In genomic region chrX:120562569-120562926, GRCh38 we compare ENCODE assay signal across 10 cellular contexts. TPM values are rescaled to one million over a fixed set of nuclear protein-coding genes. Genes with fewer than 3 reads are reported as not detected.
DNase-seq lines count a peak whose midpoint lies in the region; ATAC-seq, FAIRE-seq and TF ChIP-seq lines count a peak whose summit lies in the region.
"Had no signal": no experiment of that assay in that cellular context is flagged by ENCODE, and none has a peak within 500 bp of the region (broad histone marks: within the 10 kb centered on the region; RNA-seq: fewer than 3 reads in every experiment).

No MANE protein-coding gene starts in this region.

- no peak for FAIRE-seq in keratinocyte (lab: Jason Lieb, UNC)
- FAIRE-seq in GM12892 (lab: Jason Lieb, UNC), result no peak

- peak overlapping the region; percentile 18 for H3K27ac Mint-ChIP-seq in activated CD4-positive, alpha-beta T cell treated with anti-CD3 and anti-CD28 coated beads, Interleukin-2, amount 10 ng/mL, durations not matched to agents 24 days and 14 days
- H3K27ac Mint-ChIP-seq in T-helper 17 cell, result peak overlapping the region; percentile 96

- WGBS in stomach, 5 donors, result 30 to 62% (median 50%) methylated on average over 2 of the region's 2 CpGs
- WGBS in prostate gland, result 72% methylated on average over 2 of the region's 2 CpGs

- no peaks in the 10 kb centered on the region for H3K9me3 ChIP-seq in T-helper 17 cell (ENCODE audit: control insufficient read depth, low read length, poor library complexity, severe bottlenecking)
- H3K9me3 ChIP-seq in keratinocyte (ENCODE audit: control insufficient read depth, low read depth, low read length), result no peaks in the 10 kb centered on the region
- no peaks in the 10 kb centered on the region for H3K9me3 ChIP-seq in stomach
- H3K9me3 ChIP-seq in prostate gland, result no peaks in the 10 kb centered on the region

- no peaks in the 10 kb centered on the region for H3K27me3 Mint-ChIP-seq in activated CD4-positive, alpha-beta T cell treated with anti-CD3 and anti-CD28 coated beads, Interleukin-2, amount 10 ng/mL, durations not matched to agents 24 days and 14 days
- H3K27me3 Mint-ChIP-seq in T-helper 17 cell, result no peaks in the 10 kb centered on the region

- H3K4me3 Mint-ChIP-seq in activated CD4-positive, alpha-beta T cell treated with anti-CD3 and anti-CD28 coated beads, Interleukin-2, amount 10 ng/mL, durations not matched to agents 24 days and 14 days, result no peak overlapping the region
- no peak overlapping the region for H3K4me3 Mint-ChIP-seq in T-helper 17 cell

- no peaks in the 10 kb centered on the region for H3K9me1 ChIP-seq in keratinocyte (ENCODE audit: control insufficient read depth, extremely low read depth, insufficient read depth, low read length)

- ATAC-seq in T-helper 17 cell, result no peak

- H3K36me3 Mint-ChIP-seq in activated CD4-positive, alpha-beta T cell treated with anti-CD3 and anti-CD28 coated beads, Interleukin-2, amount 10 ng/mL, durations not matched to agents 24 days and 14 days (ENCODE audit: low read depth), result peaks cover under 1% of the 10 kb centered on the region
- H3K36me3 Mint-ChIP-seq in T-helper 17 cell (ENCODE audit: low read depth), result peaks cover 2% of the 10 kb centered on the region

- peak overlapping the region; percentile 80 for H3K4me2 ChIP-seq in keratinocyte (ENCODE audit: control insufficient read depth, extremely low read depth, insufficient read depth, low read depth, low read length)

- TF ChIP-seq EP300 in stomach (IDR thresholded peaks at IDR 0.05), result no peak

- H3K36me3 ChIP-seq in keratinocyte (ENCODE audit: control insufficient read depth in 2 of 2, extremely low read depth in 1 of 2, insufficient read depth in 2 of 2, low read length in 2 of 2), result no peaks in the 10 kb centered on the region
- H3K36me3 ChIP-seq in stomach, result no peaks in the 10 kb centered on the region
- no peaks in the 10 kb centered on the region for H3K36me3 ChIP-seq in prostate gland

- dilution Hi-C loops in keratinocyte (cut with MboI; ENCODE audit: extremely low pct_ligation_motif_present, low sequenced_read_pairs), result no loop called here

- H3K4me1 ChIP-seq in keratinocyte (ENCODE audit: control insufficient read depth, extremely low read depth, insufficient read depth, low read length) (peaks cover 5% of the 10 kb centered on the region), stomach (peaks cover 0 to 37% (median 9%) of the 10 kb centered on the region in 4 donors), prostate gland (replicated peaks) (no peaks in the 10 kb centered on the region)

- TF ChIP-seq POLR2A in stomach (IDR thresholded peaks at IDR 0.05), result no peak
- no peak for TF ChIP-seq POLR2A in prostate gland (IDR thresholded peaks at IDR 0.05)
- TF ChIP-seq POLR2A in GM12892 (IDR thresholded peaks at IDR 0.05; ENCODE audit: low read depth, low read length), result no peak

- no peaks in the 10 kb centered on the region for H3K9me3 Mint-ChIP-seq in activated CD4-positive, alpha-beta T cell treated with anti-CD3 and anti-CD28 coated beads, Interleukin-2, amount 10 ng/mL, durations not matched to agents 24 days and 14 days

- H3K4me3 ChIP-seq in keratinocyte (ENCODE audit: control insufficient read depth in 2 of 3, extremely low read depth in 1 of 3, insufficient read depth in 2 of 3, low read depth in 1 of 3, low read length in 3 of 3) (no peak overlapping the region), stomach (peak overlapping the region in 1 of 4 donors; percentile 58), prostate gland (no peak overlapping the region), dorsolateral prefrontal cortex (peak overlapping the region in 7 of 59 donors; percentile 59 to 78 (median 71))

- H2AFZ ChIP-seq in keratinocyte (ENCODE audit: control insufficient read depth, low read length), result no peak overlapping the region

- peaks cover 17% of the 10 kb centered on the region for H3K79me2 ChIP-seq in keratinocyte (ENCODE audit: control insufficient read depth, insufficient read depth, low read length)

- peaks cover 15% of the 10 kb centered on the region for H3K4me1 Mint-ChIP-seq in activated CD4-positive, alpha-beta T cell treated with anti-CD3 and anti-CD28 coated beads, Interleukin-2, amount 10 ng/mL, durations not matched to agents 24 days and 14 days
- peaks cover 7% of the 10 kb centered on the region for H3K4me1 Mint-ChIP-seq in T-helper 17 cell

- H3K9ac ChIP-seq in keratinocyte (ENCODE audit: control insufficient read depth, extremely low read depth, insufficient read depth, low read length), result no peak overlapping the region

- no peak for DNase-seq in activated CD4-positive, alpha-beta T cell treated with anti-CD3 and anti-CD28 coated beads, Interleukin-2, amount 10 ng/mL, durations not matched to agents 24 days and 14 days
- no peak for DNase-seq in activated CD4-positive, alpha-beta T cell treated with anti-CD3 and anti-CD28 coated beads for 1 hour
- DNase-seq in T-helper 17 cell, result no peak
- DNase-seq in keratinocyte (ENCODE audit: low read depth, low spot score), result no peak
- no peak for DNase-seq in stomach
- no peak for DNase-seq in prostate gland (ENCODE audit: low spot score)
- DNase-seq in dorsolateral prefrontal cortex, result no peak
- DNase-seq in GM12892 (ENCODE audit: insufficient read length), result no peak
- DNase-seq: NCI-H748 treated with DMSO at 0.1 percent for 48 hours; stimulated activated naive CD4-positive, alpha-beta T cell treated with Interleukin-2 at 50 U/mL for 16 hours had no signal

- intact Hi-C loops in activated CD4-positive, alpha-beta T cell treated with anti-CD3 and anti-CD28 coated beads, Interleukin-2, amount 10 ng/mL, durations not matched to agents 24 days and 14 days (cut with micrococcal nuclease), result no loop called here
- intact Hi-C loops in stomach (cut with DNase I; ENCODE audit: low total_unique reads), result no loop called here
- intact Hi-C loops in prostate gland (cut with DNase I), result no loop called here
- intact Hi-C loops in dorsolateral prefrontal cortex (cut with DNase I), result loop anchor here in 1 of 2 donors (5.0 kb wide), 1 partner anchor 75 kb away; no protein-coding TSS in a partner anchor

- TF ChIP-seq CTCF in keratinocyte (optimal IDR thresholded peaks at IDR 0.05 in 1 of 3, IDR thresholded peaks at IDR 0.05 in 1 of 3, conservative IDR thresholded peaks at IDR 0.05 in 1 of 3; ENCODE audit: extremely low read depth in 1 of 3, insufficient read depth in 2 of 3, low read length in 3 of 3), result no peak
- no peak for TF ChIP-seq CTCF in stomach (IDR thresholded peaks at IDR 0.05)
- TF ChIP-seq CTCF in prostate gland (IDR thresholded peaks at IDR 0.05), result no peak
- TF ChIP-seq CTCF in dorsolateral prefrontal cortex (IDR thresholded peaks at IDR 0.05 in 54 of 56, conservative IDR thresholded peaks at IDR 0.05 in 2 of 56; ENCODE audit: low read depth in 1 of 56, partially characterized antibody in 56 of 56), result no peak

- H3K27me3 ChIP-seq in keratinocyte (ENCODE audit: control insufficient read depth, extremely low read depth, insufficient read depth, low read length) (no peaks in the 10 kb centered on the region), stomach (peaks cover 0 to 3% (median 0%) of the 10 kb centered on the region in 3 donors), prostate gland (replicated peaks; ENCODE audit: insufficient read depth) (no peaks in the 10 kb centered on the region), dorsolateral prefrontal cortex (peaks cover 0 to 29% (median 0%) of the 10 kb centered on the region in 45 donors)

- H3K27ac ChIP-seq in keratinocyte (ENCODE audit: control insufficient read depth, insufficient read depth, low read length), result peak overlapping the region; percentile 81
- H3K27ac ChIP-seq in stomach, result peak overlapping the region; percentile 70 to 98 (median 96)
- no peak overlapping the region for H3K27ac ChIP-seq in prostate gland
- H3K27ac ChIP-seq in dorsolateral prefrontal cortex, result peak overlapping the region in 25 of 59 donors; percentile 74 to 99 (median 97)

- H4K20me1 ChIP-seq in keratinocyte (ENCODE audit: control insufficient read depth, extremely low read depth, insufficient read depth, low read length), result no peaks in the 10 kb centered on the region

RNA-seq across cellular contexts. Expression of gene CUL4B, which starts 1.8 kb away (rescaled TPM):
- 30.4 and 30.5 TPM in 2 replicates for total RNA-seq in activated CD4-positive, alpha-beta T cell treated with anti-CD3 and anti-CD28 coated beads, Interleukin-2, amount 10 ng/mL, durations not matched to agents 24 days and 14 days
- total RNA-seq in T-helper 17 cell (10 to 100 TPM; 32.4 to 33.9 TPM), stomach (10 to 100 TPM in 4 of 5 donors, 1 to 10 TPM in 1; 6.7 to 54.0 (median 29.7) TPM), prostate gland (10 to 100 TPM; 30.5 to 92.3 TPM), dorsolateral prefrontal cortex (10 to 100 TPM; 35.2 to 60.7 (median 45.2) TPM)
- polyA plus RNA-seq in keratinocyte (16.7 to 23.3 TPM (median 18.0 TPM) in 3 replicates), stomach (10 to 100 TPM; 14.4 to 18.5 (median 15.2) TPM)
- 25.1 TPM for polyA plus RNA-seq in keratinocyte (2011; ENCODE audit: low read depth)
- 10.5 and 19.1 TPM in 2 replicates for polyA plus RNA-seq in keratinocyte (2011; cell fraction: cytosol; rRNA removed)
- 16.8 and 18.1 TPM in 2 replicates for polyA plus RNA-seq in keratinocyte (2011; cell fraction: nucleus; rRNA removed)
- polyA plus RNA-seq in keratinocyte (2012; ENCODE audit: low replicate concordance), result 11.0 and 16.8 TPM in 2 replicates
- polyA minus RNA-seq in keratinocyte, result 29.6 to 64.6 TPM (median 47.0 TPM) in 3 replicates
- polyA minus RNA-seq in keratinocyte (2011; cell fraction: cytosol; rRNA and poly(A)+ RNA removed), result 17.3 TPM
- 9.1 and 16.5 TPM in 2 replicates for polyA minus RNA-seq in keratinocyte (2011; cell fraction: nucleus; rRNA and poly(A)+ RNA removed)
- polyA plus RNA-seq in GM12892 (2012; ENCODE audit: missing spikeins), result 24.6 TPM

RNA-seq across cellular contexts. Expression of gene MCTS1, which starts 41.4 kb away (rescaled TPM):
- 78.5 and 79.0 TPM in 2 replicates for total RNA-seq in activated CD4-positive, alpha-beta T cell treated with anti-CD3 and anti-CD28 coated beads, Interleukin-2, amount 10 ng/mL, durations not matched to agents 24 days and 14 days
- total RNA-seq in T-helper 17 cell, result 10 to 100 TPM; 16.2 to 19.6 TPM
- polyA plus RNA-seq in keratinocyte, result 54.0 to 97.7 TPM (median 58.7 TPM) in 3 replicates
- polyA plus RNA-seq in keratinocyte (2011; ENCODE audit: low read depth), result 40.8 TPM
- polyA plus RNA-seq in keratinocyte (2011; cell fraction: cytosol; rRNA removed), result 47.7 and 103 TPM in 2 replicates
- 33.3 and 42.0 TPM in 2 replicates for polyA plus RNA-seq in keratinocyte (2011; cell fraction: nucleus; rRNA removed)
- 49.3 and 74.8 TPM in 2 replicates for polyA plus RNA-seq in keratinocyte (2012; ENCODE audit: low replicate concordance)
- 3.2 to 15.6 TPM (median 9.3 TPM) in 3 replicates for polyA minus RNA-seq in keratinocyte
- polyA minus RNA-seq in keratinocyte (2011; cell fraction: cytosol; rRNA and poly(A)+ RNA removed), result 19.8 TPM
- 6.3 and 7.9 TPM in 2 replicates for polyA minus RNA-seq in keratinocyte (2011; cell fraction: nucleus; rRNA and poly(A)+ RNA removed)
- total RNA-seq in stomach, result 10 to 100 TPM in 3 of 5 donors, 1 to 10 TPM in 1, not detected in 1; 3.2 to 38.4 (median 26.9) TPM
- polyA plus RNA-seq in stomach, result 10 to 100 TPM; 55.3 to 82.8 (median 64.4) TPM
- 10 to 100 TPM; 17.5 to 23.6 TPM for total RNA-seq in prostate gland
- 10 to 100 TPM; 19.7 to 60.8 (median 38.3) TPM for total RNA-seq in dorsolateral prefrontal cortex
- polyA plus RNA-seq in GM12892 (2012; ENCODE audit: missing spikeins), result 79.3 TPM

Comparison
In these comparisons a context has a peak if more than half of its experiments do, and no peak if none do; other contexts are left out.
1. H3K27ac ChIP-seq: peak in keratinocyte (single experiment) and stomach (5 of 5); none in prostate gland (0 of 2).